In genomic region chr16:72948238-72948559, GRCh38 we compare ENCODE assay signal across 19 cellular contexts.
A peak's percentile ranks its signal among the peaks of the same experiment; 100 is the strongest.
DNase-seq lines count a peak whose midpoint lies in the region; ATAC-seq and TF ChIP-seq lines count a peak whose summit lies in the region.
"Had no signal": no experiment of that assay in that cellular context is flagged by ENCODE, and none has a peak within 500 bp of the region (broad histone marks: within the 10 kb centered on the region; RNA-seq: fewer than 3 reads in every experiment).

No MANE protein-coding gene starts in this region.

- no peak overlapping the region for H3K4me2 ChIP-seq in fibroblast of lung (ENCODE audit: extremely low read depth, insufficient read depth, low read length)

- intact Hi-C loops in body of pancreas (cut with DNase I) = no loop called here
- intact Hi-C loops in sigmoid colon (cut with DNase I) = no loop called here

- H3K27ac ChIP-seq in body of pancreas (peak overlapping the region; percentile 59 to 79 (median 78)), fibroblast of lung (ENCODE audit: insufficient read depth, low read length) (peak overlapping the region; percentile 59), sigmoid colon (peak overlapping the region in 3 of 4 donors; percentile 46 to 63 (median 58))

- H4K20me1 ChIP-seq in fibroblast of lung (ENCODE audit: control insufficient read depth, extremely low read depth, insufficient read depth, low read length) = no peaks in the 10 kb centered on the region

- TF ChIP-seq EP300 in sigmoid colon (IDR thresholded peaks at IDR 0.05) = no peak

- H2AFZ ChIP-seq in fibroblast of lung (ENCODE audit: low read length) = no peak overlapping the region

- H3K9me3 ChIP-seq in body of pancreas (no peaks in the 10 kb centered on the region), fibroblast of lung (ENCODE audit: control insufficient read depth, insufficient read depth, low read depth, low read length) (no peaks in the 10 kb centered on the region), sigmoid colon (no peaks in the 10 kb centered on the region)

- peaks cover 55% of the 10 kb centered on the region for H3K4me1 ChIP-seq in body of pancreas
- peaks cover 21% of the 10 kb centered on the region for H3K4me1 ChIP-seq in fibroblast of lung (ENCODE audit: control insufficient read depth, extremely low read depth, insufficient read depth, low read length)
- H3K4me1 ChIP-seq in sigmoid colon = peaks cover 0 to 51% (median 46%) of the 10 kb centered on the region in 4 donors

- H3K4me3 ChIP-seq in body of pancreas (no peak overlapping the region), fibroblast of lung (replicated peaks in 1 of 4; ENCODE audit: control extremely low read depth in 1 of 4, insufficient read depth in 1 of 4, low read depth in 3 of 4, low read length in 4 of 4) (no peak overlapping the region), sigmoid colon (no peak overlapping the region), H7 (ENCODE audit: insufficient read depth, low read depth, low read length) (no peak overlapping the region)
- H3K4me3 ChIP-seq: GM12878 had no signal

- TF ChIP-seq CTCF in body of pancreas (IDR thresholded peaks at IDR 0.05) (no peak), fibroblast of lung (conservative IDR thresholded peaks at IDR 0.05 in 1 of 2, IDR thresholded peaks at IDR 0.05 in 1 of 2; ENCODE audit: low read depth in 1 of 2, low read length in 2 of 2) (no peak), nephron (IDR thresholded peaks at IDR 0.05; ENCODE audit: unreplicated experiment in 3 of 3) (no peak), sigmoid colon (IDR thresholded peaks at IDR 0.05) (no peak)

- DNase-seq in body of pancreas = no peak
- DNase-seq in fibroblast of lung (ENCODE audit: low read depth in 2 of 2) = no peak
- DNase-seq in sigmoid colon = no peak
- DNase-seq in H7 = no peak
- DNase-seq in stimulated activated naive CD8-positive, alpha-beta T cell treated with anti-CD3 and anti-CD28 coated beads, Interleukin-15, Interleukin-2, amounts not matched to agents 100 U/mL and 50 U/mL, for 24 hours = no peak
- DNase-seq: CD8-positive, alpha-beta memory T cell; DMS53; EL; HFFc6; KG1; NCI-H1105 treated with DMSO at 0.1 percent for 48 hours; NCI-H1694; NCI-H2081 treated with DMSO at 0.1 percent for 48 hours; NCI-H446 treated with DMSO at 0.1 percent for 48 hours had no signal

- no peaks in the 10 kb centered on the region for H3K9me3 Mint-ChIP-seq in nephron

- peaks cover 50% of the 10 kb centered on the region for H3K4me1 Mint-ChIP-seq in nephron
- H3K4me1 Mint-ChIP-seq: CD8-positive, alpha-beta memory T cell had no signal

- H3K36me3 ChIP-seq in body of pancreas (replicated peaks in 1 of 2; ENCODE audit: insufficient read depth in 1 of 2, low read depth in 2 of 2) = peaks cover 0 to 7% of the 10 kb centered on the region in 2 donors
- peaks cover 9% of the 10 kb centered on the region for H3K36me3 ChIP-seq in fibroblast of lung (ENCODE audit: control insufficient read depth, insufficient read depth, low read length)
- H3K36me3 ChIP-seq in sigmoid colon = peaks cover 6 to 18% (median 7%) of the 10 kb centered on the region in 4 donors
- no peaks in the 10 kb centered on the region for H3K36me3 ChIP-seq in H7 (replicated peaks; ENCODE audit: control insufficient read depth, insufficient read depth, low read length)

- no peak overlapping the region for H3K9ac ChIP-seq in fibroblast of lung (ENCODE audit: insufficient read depth, low read length)

- H3K4me3 Mint-ChIP-seq in nephron = no peak overlapping the region
- H3K4me3 Mint-ChIP-seq: CD8-positive, alpha-beta memory T cell; HFFc6 had no signal

- no peak for TF ChIP-seq POLR2A in body of pancreas (IDR thresholded peaks at IDR 0.05)
- TF ChIP-seq POLR2A in sigmoid colon (IDR thresholded peaks at IDR 0.05) = no peak

- ATAC-seq in body of pancreas = no peak
- ATAC-seq in GM18868 (IDR thresholded peaks at IDR 0.05; ENCODE audit: unreplicated experiment) = no peak
- ATAC-seq in stimulated activated naive CD8-positive, alpha-beta T cell treated with anti-CD3 and anti-CD28 coated beads, Interleukin-15, Interleukin-2, amounts not matched to agents 100 U/mL and 50 U/mL, for 24 hours = no peak
- no peak for ATAC-seq in HG02973 (IDR thresholded peaks at IDR 0.05; ENCODE audit: unreplicated experiment)
- ATAC-seq: GM12878, Panc1 had no signal

- H3K27me3 ChIP-seq in body of pancreas (no peaks in the 10 kb centered on the region), fibroblast of lung (ENCODE audit: control insufficient read depth, insufficient read depth, low read length) (no peaks in the 10 kb centered on the region), sigmoid colon (no peaks in the 10 kb centered on the region), H7 (ENCODE audit: control insufficient read depth, insufficient read depth, low read length) (no peaks in the 10 kb centered on the region)

- peaks cover 65% of the 10 kb centered on the region for H3K36me3 Mint-ChIP-seq in nephron (ENCODE audit: low read depth)
- H3K36me3 Mint-ChIP-seq: CD8-positive, alpha-beta memory T cell had no signal

- H3K27ac Mint-ChIP-seq in nephron = peak overlapping the region; percentile 52 to 70 (median 63)
- H3K27ac Mint-ChIP-seq: CD8-positive, alpha-beta memory T cell; HFFc6 had no signal

- WGBS in body of pancreas, 2 donors = 88 to 99% methylated on average over 7 to 9 of the region's 9 CpGs
- WGBS in sigmoid colon, 2 donors = 88 to 90% methylated on average over 9 of the region's 9 CpGs

- H3K27me3 Mint-ChIP-seq in nephron (ENCODE audit: low read depth) = peaks cover 4% of the 10 kb centered on the region

- H3K79me2 ChIP-seq in fibroblast of lung (ENCODE audit: control insufficient read depth, insufficient read depth, low read length) = peaks cover 57% of the 10 kb centered on the region
